Comparison of ENCODE assay signal across 8 cellular contexts in genomic region chr3:135895106-135895733, GRCh38.
DNase-seq lines count a peak whose midpoint lies in the region; ATAC-seq and TF ChIP-seq lines count a peak whose summit lies in the region.

No MANE protein-coding gene starts in this region.

- intact Hi-C loops in activated CD4-positive, alpha-beta T cell treated with anti-CD3 and anti-CD28 coated beads for 36 hours (cut with DNase I, micrococcal nuclease) = loop anchor here (1.0 to 5.0 kb wide), 5 partner anchors 147 to 1294 kb away; partner anchors contain the start of gene EPHB1 (in 1 of the 2)
- intact Hi-C loops in testis (cut with DNase I; ENCODE audit: low total_unique reads) = loop anchor here (10.0 kb wide), 1 partner anchor 1100 kb away; the partner anchor contains the start of gene EPHB1

- H3K4me3 ChIP-seq in epithelial cell of esophagus (ENCODE audit: low read length) (no peak overlapping the region), testis (no peak overlapping the region)

- no peaks in the 10 kb centered on the region for H3K9me3 ChIP-seq in testis

- TF ChIP-seq POLR2A in testis (IDR thresholded peaks at IDR 0.05) = no peak

- DNase-seq in GOT3 (lab: John Stamatoyannopoulos, UW) (peak; percentile 53), NCI-H2171 (lab: John Stamatoyannopoulos, UW) (peak; percentile 41), epithelial cell of esophagus (ENCODE audit: low read depth) (peak; percentile 86), middle frontal gyrus (ENCODE audit: extremely low spot score, low spot score) (peak; percentile 82), testis (peak; percentile 87)
- peak; percentile 73 for DNase-seq in activated CD4-positive, alpha-beta T cell treated with anti-CD3 and anti-CD28 coated beads for 36 hours

- H3K27ac Mint-ChIP-seq in activated CD4-positive, alpha-beta T cell treated with anti-CD3 and anti-CD28 coated beads for 36 hours = no peak overlapping the region

- H3K36me3 Mint-ChIP-seq in activated CD4-positive, alpha-beta T cell treated with anti-CD3 and anti-CD28 coated beads for 36 hours (ENCODE audit: low read depth) = no peaks in the 10 kb centered on the region

- H3K27me3 ChIP-seq in testis = no peaks in the 10 kb centered on the region

- H3K4me3 Mint-ChIP-seq in activated CD4-positive, alpha-beta T cell treated with anti-CD3 and anti-CD28 coated beads for 36 hours = no peak overlapping the region

- H3K4me1 ChIP-seq in testis = no peaks in the 10 kb centered on the region

- TF ChIP-seq CTCF in C4-2B (conservative IDR thresholded peaks at IDR 0.05) (peak; percentile 97), epithelial cell of esophagus (IDR thresholded peaks at IDR 0.05; ENCODE audit: insufficient read depth, low read depth, low read length, missing control alignments) (peak; percentile 97), testis (IDR thresholded peaks at IDR 0.05) (peak; percentile 56 to 71 (median 67))

- CTCF ChIA-PET in activated CD4-positive, alpha-beta T cell treated with anti-CD3 and anti-CD28 coated beads for 36 hours (lab: Charles Lee) = interaction anchor here (0.7 to 1.8 kb wide), 5 partner anchors 10 to 1466 kb away, joined by 3 to 10 read pairs (median 5); no protein-coding TSS in a partner anchor

- POLR2A ChIA-PET in activated CD4-positive, alpha-beta T cell treated with anti-CD3 and anti-CD28 coated beads for 36 hours (lab: Charles Lee) = no interaction called here

- H3K27ac ChIP-seq in C4-2B = no peak overlapping the region
- no peak overlapping the region for H3K27ac ChIP-seq in testis

- no peaks in the 10 kb centered on the region for H3K36me3 ChIP-seq in testis (ENCODE audit: low read depth, missing control alignments)

- H3K9me3 Mint-ChIP-seq in activated CD4-positive, alpha-beta T cell treated with anti-CD3 and anti-CD28 coated beads for 36 hours (ENCODE audit: low read depth) = no peaks in the 10 kb centered on the region

- WGBS in testis, 2 donors = 35 to 36% methylated on average over 3 of the region's 3 CpGs

- no peaks in the 10 kb centered on the region for H3K4me1 Mint-ChIP-seq in activated CD4-positive, alpha-beta T cell treated with anti-CD3 and anti-CD28 coated beads for 36 hours

- ATAC-seq in activated CD4-positive, alpha-beta T cell treated with anti-CD3 and anti-CD28 coated beads for 36 hours = no peak
- no peak for ATAC-seq in HG03565 (IDR thresholded peaks at IDR 0.05; ENCODE audit: unreplicated experiment)

- peaks cover 6% of the 10 kb centered on the region for H3K27me3 Mint-ChIP-seq in activated CD4-positive, alpha-beta T cell treated with anti-CD3 and anti-CD28 coated beads for 36 hours
